11 cellular contexts compared by ENCODE assay signal in genomic region chr7:101870361-101871062, GRCh38. TPM values are rescaled to one million over a fixed set of nuclear protein-coding genes. Genes with fewer than 3 reads are reported as not detected.
A peak's percentile ranks its signal among the peaks of the same experiment; 100 is the strongest.
DNase-seq lines count a peak whose midpoint lies in the region; TF ChIP-seq lines count a peak whose summit lies in the region.
"Had no signal": no experiment of that assay in that cellular context is flagged by ENCODE, and none has a peak within 500 bp of the region (broad histone marks: within the 10 kb centered on the region; RNA-seq: fewer than 3 reads in every experiment).

No MANE protein-coding gene starts in this region.

- H2AFZ ChIP-seq in Loucy (ENCODE audit: low read length), result no peak overlapping the region
- no peak overlapping the region for H2AFZ ChIP-seq in neural progenitor cell (replicated peaks)

- H3K4me3 Mint-ChIP-seq in neural progenitor cell, result peak overlapping the region; percentile 47
- H3K4me3 Mint-ChIP-seq: stimulated activated naive CD8-positive, alpha-beta T cell treated with anti-CD3 and anti-CD28 coated beads, Interleukin-15, amount 100 ng/mL, for 72 hours had no signal

- H4K20me1 ChIP-seq in Loucy (ENCODE audit: insufficient read depth, low read length, poor library complexity, severe bottlenecking) (peaks cover 85% of the 10 kb centered on the region), neural progenitor cell (ENCODE audit: low read depth) (peaks cover 98% of the 10 kb centered on the region)

- intact Hi-C loops in colonic mucosa (cut with DNase I), result no loop called here

- peaks cover 55% of the 10 kb centered on the region for H3K4me1 Mint-ChIP-seq in neural progenitor cell

- H3K9me3 Mint-ChIP-seq in neural progenitor cell, result no peaks in the 10 kb centered on the region
- H3K9me3 Mint-ChIP-seq: stimulated activated naive CD8-positive, alpha-beta T cell treated with anti-CD3 and anti-CD28 coated beads, Interleukin-15, amount 100 ng/mL, for 72 hours had no signal

- no peak overlapping the region for H3K4me3 ChIP-seq in Loucy (ENCODE audit: low read length, poor library complexity, severe bottlenecking)
- H3K4me3 ChIP-seq in colonic mucosa, result no peak overlapping the region
- no peak overlapping the region for H3K4me3 ChIP-seq in neural progenitor cell

- DNase-seq in EH (ENCODE audit: low read depth) (peak; percentile 59), colonic mucosa (peak; percentile 62), neural progenitor cell (ENCODE audit: low spot score) (peak; percentile 39), GOT3 (lab: John Stamatoyannopoulos, UW) (no peak), RPMI8226 (no peak), mesenteric fat pad (ENCODE audit: low spot score) (no peak), glomerular visceral epithelial cell (ENCODE audit: extremely low spot score) (no peak)
- DNase-seq: nucleus accumbens; stimulated activated naive CD8-positive, alpha-beta T cell treated with anti-CD3 and anti-CD28 coated beads, Interleukin-15, amount 100 ng/mL, for 72 hours had no signal

- H3K4me2 ChIP-seq in Loucy (ENCODE audit: low read depth, low read length, poor library complexity, severe bottlenecking) (no peak overlapping the region), neural progenitor cell (peak overlapping the region; percentile 59)

- no peaks in the 10 kb centered on the region for H3K9me2 ChIP-seq in Loucy (replicated peaks; ENCODE audit: low read depth, low read length)

- no peaks in the 10 kb centered on the region for H3K9me3 ChIP-seq in Loucy (ENCODE audit: insufficient read depth, low read depth, low read length)
- H3K9me3 ChIP-seq in colonic mucosa, result no peaks in the 10 kb centered on the region
- no peaks in the 10 kb centered on the region for H3K9me3 ChIP-seq in neural progenitor cell (ENCODE audit: low read depth)

- H3K4me1 ChIP-seq in Loucy (ENCODE audit: insufficient read depth, low read length, poor library complexity, severe bottlenecking), result peaks cover 12% of the 10 kb centered on the region
- H3K4me1 ChIP-seq in colonic mucosa, result peaks cover 6% of the 10 kb centered on the region
- H3K4me1 ChIP-seq in neural progenitor cell, result peaks cover 33% of the 10 kb centered on the region

- H3K9ac ChIP-seq in Loucy (ENCODE audit: low read depth, low read length, poor library complexity, severe bottlenecking), result no peak overlapping the region
- H3K9ac ChIP-seq in colonic mucosa (ENCODE audit: low read depth in 2 of 2, low read length in 2 of 2), result peak overlapping the region in 1 of 2 donors; percentile 19
- H3K9ac ChIP-seq in neural progenitor cell, result no peak overlapping the region

- H3F3A ChIP-seq in Loucy (ENCODE audit: low read depth) (no peaks in the 10 kb centered on the region), neural progenitor cell (ENCODE audit: low read depth) (peaks cover 20% of the 10 kb centered on the region)

- H3K36me3 ChIP-seq in Loucy (ENCODE audit: insufficient read depth, low read length) (peaks cover 15% of the 10 kb centered on the region; the same call in 1 of the 2 replicates), colonic mucosa (no peaks in the 10 kb centered on the region), neural progenitor cell (no peaks in the 10 kb centered on the region)

- H3K27ac Mint-ChIP-seq in neural progenitor cell, result peak overlapping the region; percentile 62

- H3K27ac ChIP-seq in colonic mucosa, result peak overlapping the region; percentile 10
- H3K27ac ChIP-seq in neural progenitor cell, result peak overlapping the region; percentile 62
- H3K27ac ChIP-seq: HL-60 had no signal

- H3K79me2 ChIP-seq in Loucy (ENCODE audit: insufficient read depth, low read length), result peaks cover 98% of the 10 kb centered on the region
- H3K79me2 ChIP-seq in neural progenitor cell (ENCODE audit: low read depth), result peaks cover 100% of the 10 kb centered on the region

- H3K36me3 Mint-ChIP-seq in neural progenitor cell, result peaks cover 3% of the 10 kb centered on the region

- no peaks in the 10 kb centered on the region for H3K27me3 ChIP-seq in Loucy (ENCODE audit: insufficient read depth, low read length, poor library complexity, severe bottlenecking)
- H3K27me3 ChIP-seq in colonic mucosa, result no peaks in the 10 kb centered on the region
- no peaks in the 10 kb centered on the region for H3K27me3 ChIP-seq in neural progenitor cell

- TF ChIP-seq CTCF in Loucy (conservative IDR thresholded peaks at IDR 0.05; ENCODE audit: low read length) (peak; percentile 25; the same call in 1 of the 2 replicates), colonic mucosa (IDR thresholded peaks at IDR 0.05) (peak; percentile 17), neural progenitor cell (IDR thresholded peaks at IDR 0.05) (peak; percentile 29)

- no peaks in the 10 kb centered on the region for H3K27me3 Mint-ChIP-seq in neural progenitor cell (ENCODE audit: insufficient read depth, low read depth)
- H3K27me3 Mint-ChIP-seq: stimulated activated naive CD8-positive, alpha-beta T cell treated with anti-CD3 and anti-CD28 coated beads, Interleukin-15, amount 100 ng/mL, for 72 hours had no signal

RNA-seq across cellular contexts. Expression of gene CUX1, which starts 53.1 kb away (rescaled TPM):
- total RNA-seq in colonic mucosa (10 to 100 TPM; 68.5 to 97.5 TPM), neural progenitor cell (ENCODE audit: low replicate concordance) (49.1 and 66.4 TPM in 2 replicates), mesenteric fat pad (115 TPM)

Comparison
In these comparisons a context has a peak if more than half of its experiments do, and no peak if none do; other contexts are left out.
1. DNase-seq: peak in EH (single experiment), colonic mucosa (single experiment) and neural progenitor cell (single experiment); none in GOT3 (single experiment), RPMI8226 (single experiment), mesenteric fat pad (single experiment) and glomerular visceral epithelial cell (single experiment).
2. Peak in every context shown above with its lines, with median percentiles within 50 percentile points of each other: CTCF ChIP-seq.